In the genomic region with DNA sequence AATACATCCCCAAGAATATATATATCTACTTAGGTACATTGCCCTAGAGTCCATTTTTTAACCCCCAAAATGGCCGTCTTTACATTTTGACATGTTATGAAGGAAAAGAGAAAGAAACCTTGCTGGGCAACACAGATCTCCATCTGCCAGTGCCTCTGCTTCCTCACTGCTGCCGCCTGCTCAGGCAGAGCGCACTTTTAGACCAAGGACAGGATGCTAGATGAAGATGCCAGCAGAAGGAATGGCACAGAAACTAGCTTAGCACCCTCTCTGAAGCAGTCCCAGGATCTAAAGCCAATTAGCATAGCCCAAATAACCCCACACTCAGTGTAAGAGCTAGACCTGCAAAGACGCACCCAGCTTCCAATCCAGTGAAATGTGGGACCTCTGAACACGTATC, we compare ENCODE assay signal across 15 cellular contexts.
DNase-seq lines count a peak whose midpoint lies in the region; ATAC-seq and TF ChIP-seq lines count a peak whose summit lies in the region.
"Had no signal": no experiment of that assay in that cellular context is flagged by ENCODE, and none has a peak within 500 bp of the region (broad histone marks: within the 10 kb centered on the region; RNA-seq: fewer than 3 reads in every experiment).

No MANE protein-coding gene starts in this region.

- H2AK5ac ChIP-seq in IMR-90 (ENCODE audit: low read depth, low read length) = no peak overlapping the region

- no peak for ATAC-seq in heart left ventricle
- ATAC-seq in left cardiac atrium = no peak
- no peak for ATAC-seq in IMR-90 (ENCODE audit: low read depth)
- ATAC-seq: CD8-positive, alpha-beta T cell had no signal

- no peak overlapping the region for H3K9ac ChIP-seq in IMR-90 (ENCODE audit: low read depth, low read length)
- H3K9ac ChIP-seq: BLaER1 had no signal

- WGBS in heart left ventricle, 4 donors = 89 to 97% (median 91%) methylated on average over 5 of the region's 5 CpGs
- no CpG with 5 or more reads among the region's 5 CpGs for WGBS in IMR-90 (ENCODE audit: extremely low coverage in 2 of 2, insufficient read length in 1 of 2), 2 experiments

- H4K8ac ChIP-seq in IMR-90 (ENCODE audit: low read depth in 2 of 2, low read length in 2 of 2) = no peak overlapping the region

- no peak overlapping the region for H3K14ac ChIP-seq in IMR-90 (replicated peaks; ENCODE audit: low read depth, low read length)

- CTCF ChIA-PET in IMR-90 (lab: Yijun Ruan, JAX) = no interaction called here

- no peak overlapping the region for H2AK9ac ChIP-seq in IMR-90 (replicated peaks; ENCODE audit: low read depth, low read length, poor library complexity)

- H3K4me3 ChIP-seq in heart left ventricle (no peak overlapping the region), IMR-90 (ENCODE audit: insufficient read depth, low read depth, low read length) (no peak overlapping the region)
- H3K4me3 ChIP-seq: BLaER1, GM23338 had no signal

- H3K27ac ChIP-seq in heart left ventricle (peak overlapping the region in 8 of 12 donors; percentile 3 to 94 (median 66)), IMR-90 (ENCODE audit: insufficient read depth, low read length) (no peak overlapping the region)
- H3K27ac ChIP-seq: BLaER1, HL-60 had no signal

- H3K9me3 ChIP-seq in heart left ventricle (no peaks in the 10 kb centered on the region), IMR-90 (ENCODE audit: control insufficient read depth, insufficient read depth, low read length) (no peaks in the 10 kb centered on the region)
- H3K9me3 ChIP-seq: BLaER1 had no signal

- peaks cover 0 to 52% (median 10%) of the 10 kb centered on the region in 12 donors for H3K4me1 ChIP-seq in heart left ventricle
- no peaks in the 10 kb centered on the region for H3K4me1 ChIP-seq in IMR-90 (ENCODE audit: control insufficient read depth, insufficient read depth, low read length)

- H4K91ac ChIP-seq in IMR-90 (ENCODE audit: insufficient read depth, low read depth, low read length) = no peak overlapping the region

- H3K4me2 ChIP-seq in IMR-90 (ENCODE audit: low read depth, low read length) = no peak overlapping the region
- H3K4me2 ChIP-seq: BLaER1, GM23338 had no signal

- TF ChIP-seq CTCF in heart left ventricle (IDR thresholded peaks at IDR 0.05) (no peak), IMR-90 (conservative IDR thresholded peaks at IDR 0.05; ENCODE audit: low read depth, low read length) (no peak)

- intact Hi-C loops in heart left ventricle (cut with DNase I) = loop anchor here in 2 of 10 donors (5.0 kb wide), 1 partner anchor 36 kb away; no protein-coding TSS in a partner anchor
- intact Hi-C loops in left cardiac atrium (cut with DNase I) = no loop called here
- intact Hi-C loops in IMR-90 (cut with micrococcal nuclease) = no loop called here

- dilution Hi-C loops in IMR-90 (cut with HindIII; ENCODE audit: low sequenced_read_pairs, unreplicated experiment) = no loop called here

- no peaks in the 10 kb centered on the region for H4K20me1 ChIP-seq in IMR-90 (ENCODE audit: insufficient read depth, low read length)
- H4K20me1 ChIP-seq: BLaER1 had no signal

- H2BK20ac ChIP-seq in IMR-90 (ENCODE audit: low read depth, low read length) = no peak overlapping the region

- H3K27me3 ChIP-seq in heart left ventricle (no peaks in the 10 kb centered on the region), IMR-90 (ENCODE audit: control insufficient read depth, insufficient read depth, low read length) (peaks cover 30% of the 10 kb centered on the region)

- no peak overlapping the region for H4K5ac ChIP-seq in IMR-90 (ENCODE audit: low read depth, low read length)

- no TSS peak for BruUV-seq in IMR-90 (replicated peaks; lab: Mats Ljungman, UMichigan)

- no peaks in the 10 kb centered on the region for H3K9me1 ChIP-seq in IMR-90 (ENCODE audit: insufficient read depth, low read length)

- H3K56ac ChIP-seq in IMR-90 (ENCODE audit: extremely low read depth, insufficient read depth, low read length) = no peak overlapping the region

- no peak overlapping the region for H3K18ac ChIP-seq in IMR-90 (ENCODE audit: low read depth, low read length)

- in situ Hi-C loops in IMR-90 (cut with MboI; ENCODE audit: low sequenced_read_pairs) = no loop called here

- H2BK120ac ChIP-seq in IMR-90 (ENCODE audit: low read depth, low read length) = no peak overlapping the region

- H3K79me1 ChIP-seq in IMR-90 (ENCODE audit: low read depth in 1 of 2, low read length in 2 of 2) = no peaks in the 10 kb centered on the region

- TF ChIP-seq POLR2A in heart left ventricle (IDR thresholded peaks at IDR 0.05) (no peak), IMR-90 (IDR thresholded peaks at IDR 0.05; ENCODE audit: low read depth, low read length) (no peak)

- no peaks in the 10 kb centered on the region for H3K36me3 ChIP-seq in heart left ventricle
- no peaks in the 10 kb centered on the region for H3K36me3 ChIP-seq in IMR-90 (ENCODE audit: control insufficient read depth, insufficient read depth, low read length)
- H3K36me3 ChIP-seq: BLaER1 had no signal

- H2BK5ac ChIP-seq in IMR-90 (ENCODE audit: low read depth, low read length, poor library complexity, severe bottlenecking) = no peak overlapping the region

- no peak overlapping the region for H3K4ac ChIP-seq in IMR-90 (ENCODE audit: low read depth, low read length)

- POLR2A ChIA-PET in IMR-90 (lab: Charles Lee; ENCODE audit: unreplicated experiment) = no interaction called here

- H2AFZ ChIP-seq in IMR-90 (replicated peaks; ENCODE audit: low read length, poor library complexity) = peak overlapping the region; percentile 33
- H2AFZ ChIP-seq: GM23338 had no signal

- no peak overlapping the region for H2BK15ac ChIP-seq in IMR-90 (ENCODE audit: low read depth, low read length)

- H3K23ac ChIP-seq in IMR-90 (ENCODE audit: low read depth, low read length) = no peak overlapping the region

- DNase-seq in heart left ventricle (no peak), left cardiac atrium (no peak), IMR-90 (no peak), cerebellar cortex (ENCODE audit: low spot score) (peak; percentile 89), pons (ENCODE audit: low spot score) (peak; percentile 15)
- no peak for DNase-seq in activated CD4-positive, alpha-beta T cell treated with anti-CD3 and anti-CD28 coated beads for 48 hours
- DNase-seq in activated CD8-positive, alpha-beta memory T cell treated with anti-CD3 and anti-CD28 coated beads for 24 hours = no peak
- DNase-seq: 8988T; Calu3; CD8-positive, alpha-beta T cell; GDM1; HCEC 1CT had no signal

- TF ChIP-seq RAD21 in IMR-90 (IDR thresholded peaks at IDR 0.05; ENCODE audit: low read length) = no peak

TF ChIP-seq in IMR-90, 13 proteins besides CTCF, POLR2A, EP300 and RAD21:
- no peak for TF ChIP-seq CEBPB (IDR thresholded peaks at IDR 0.05; ENCODE audit: low read depth, low read length)
- no peak for TF ChIP-seq FOS (IDR thresholded peaks at IDR 0.05; ENCODE audit: low read depth, low read length)
- TF ChIP-seq, protein P1, sequence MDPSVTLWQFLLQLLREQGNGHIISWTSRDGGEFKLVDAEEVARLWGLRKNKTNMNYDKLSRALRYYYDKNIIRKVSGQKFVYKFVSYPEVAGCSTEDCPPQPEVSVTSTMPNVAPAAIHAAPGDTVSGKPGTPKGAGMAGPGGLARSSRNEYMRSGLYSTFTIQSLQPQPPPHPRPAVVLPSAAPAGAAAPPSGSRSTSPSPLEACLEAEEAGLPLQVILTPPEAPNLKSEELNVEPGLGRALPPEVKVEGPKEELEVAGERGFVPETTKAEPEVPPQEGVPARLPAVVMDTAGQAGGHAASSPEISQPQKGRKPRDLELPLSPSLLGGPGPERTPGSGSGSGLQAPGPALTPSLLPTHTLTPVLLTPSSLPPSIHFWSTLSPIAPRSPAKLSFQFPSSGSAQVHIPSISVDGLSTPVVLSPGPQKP (IDR thresholded peaks at IDR 0.05; ENCODE audit: borderline replicate concordance, low read depth, low read length) = no peak
- TF ChIP-seq, protein P2, sequence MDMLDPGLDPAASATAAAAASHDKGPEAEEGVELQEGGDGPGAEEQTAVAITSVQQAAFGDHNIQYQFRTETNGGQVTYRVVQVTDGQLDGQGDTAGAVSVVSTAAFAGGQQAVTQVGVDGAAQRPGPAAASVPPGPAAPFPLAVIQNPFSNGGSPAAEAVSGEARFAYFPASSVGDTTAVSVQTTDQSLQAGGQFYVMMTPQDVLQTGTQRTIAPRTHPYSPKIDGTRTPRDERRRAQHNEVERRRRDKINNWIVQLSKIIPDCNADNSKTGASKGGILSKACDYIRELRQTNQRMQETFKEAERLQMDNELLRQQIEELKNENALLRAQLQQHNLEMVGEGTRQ (IDR thresholded peaks at IDR 0.05; ENCODE audit: low read depth, low read length) = no peak
- TF ChIP-seq NFE2L2 (IDR thresholded peaks at IDR 0.05; ENCODE audit: low read depth, low read length) = no peak
- no peak for TF ChIP-seq BHLHE40 (IDR thresholded peaks at IDR 0.05; ENCODE audit: low read depth, low read length)
- no peak for TF ChIP-seq RFX5 (IDR thresholded peaks at IDR 0.05; ENCODE audit: low read depth, low read length)
- TF ChIP-seq MAZ (IDR thresholded peaks at IDR 0.05; ENCODE audit: borderline replicate concordance, low read depth, low read length) = no peak
- TF ChIP-seq RCOR1 (IDR thresholded peaks at IDR 0.05; ENCODE audit: insufficient replicate concordance, low read length) = no peak
- TF ChIP-seq SMC3 (IDR thresholded peaks at IDR 0.05; ENCODE audit: low read depth, low read length) = no peak
- TF ChIP-seq MXI1 (IDR thresholded peaks at IDR 0.05; ENCODE audit: borderline replicate concordance, low read depth, low read length) = no peak
TF ChIP-seq in IMR-90: peak in this region for 0.

Comparison
In these comparisons a context has a peak if more than half of its experiments do, and no peak if none do; other contexts are left out.
1. DNase-seq: peak in cerebellar cortex (single experiment) and pons (single experiment); none in heart left ventricle (0 of 5), left cardiac atrium (single experiment), IMR-90 (single experiment), activated CD4-positive, alpha-beta T cell treated with anti-CD3 and anti-CD28 coated beads for 48 hours (single experiment) and activated CD8-positive, alpha-beta memory T cell treated with anti-CD3 and anti-CD28 coated beads for 24 hours (single experiment).